Comparison of ENCODE assay signal across 16 cellular contexts in the genomic region with DNA sequence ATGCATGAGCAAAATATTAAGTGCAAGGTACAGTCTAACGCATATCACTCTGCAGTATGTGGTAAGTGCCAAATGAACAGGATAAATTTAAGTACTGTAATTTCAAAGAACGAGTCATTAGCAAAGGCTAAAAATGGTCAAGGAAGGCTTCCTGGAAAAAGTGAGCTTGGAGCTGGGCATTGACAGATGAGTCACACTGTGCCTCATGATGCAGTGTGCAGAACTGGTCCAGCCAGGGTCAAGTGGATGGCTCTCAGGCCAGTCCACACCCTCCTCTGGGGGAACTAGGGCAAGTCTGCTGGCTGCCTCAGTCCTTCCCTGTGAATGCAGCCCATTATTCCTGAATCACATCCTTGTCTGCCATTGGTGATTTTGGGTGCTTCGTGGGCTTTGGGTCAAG.
A peak's percentile ranks its signal among the peaks of the same experiment; 100 is the strongest.
DNase-seq lines count a peak whose midpoint lies in the region; ATAC-seq and TF ChIP-seq lines count a peak whose summit lies in the region.
"Had no signal": no experiment of that assay in that cellular context is flagged by ENCODE, and none has a peak within 500 bp of the region (broad histone marks: within the 10 kb centered on the region; RNA-seq: fewer than 3 reads in every experiment).

No MANE protein-coding gene starts in this region.

- H3K4me3 ChIP-seq in epithelial cell of esophagus (ENCODE audit: low read length) (no peak overlapping the region), lung (no peak overlapping the region)
- H3K4me3 ChIP-seq: BLaER1 had no signal

- H3K27me3 Mint-ChIP-seq in activated naive CD4-positive, alpha-beta T cell treated with anti-CD3 and anti-CD28 coated beads, Interleukin-2, amount 10 ng/mL, durations not matched to agents 7 days and 5 days: peaks cover 15% of the 10 kb centered on the region

- no peak overlapping the region for H3K27ac Mint-ChIP-seq in activated naive CD4-positive, alpha-beta T cell treated with anti-CD3 and anti-CD28 coated beads, Interleukin-2, amount 10 ng/mL, durations not matched to agents 7 days and 5 days
- H3K27ac Mint-ChIP-seq in activated naive CD4-positive, alpha-beta T cell treated with anti-CD3 and anti-CD28 coated beads, Interleukin-2, amount 50 U/mL, for 72 hours: no peak overlapping the region

- CTCF ChIA-PET in activated naive CD4-positive, alpha-beta T cell treated with anti-CD3 and anti-CD28 coated beads, Interleukin-2, amount 10 ng/mL, durations not matched to agents 7 days and 5 days (lab: Charles Lee): no interaction called here

- H3K36me3 ChIP-seq in lung (ENCODE audit: control insufficient read depth in 2 of 2, insufficient read depth in 2 of 2, low read length in 2 of 2): no peaks in the 10 kb centered on the region
- H3K36me3 ChIP-seq: BLaER1 had no signal

- no peaks in the 10 kb centered on the region for H3K36me3 Mint-ChIP-seq in activated naive CD4-positive, alpha-beta T cell treated with anti-CD3 and anti-CD28 coated beads, Interleukin-2, amount 10 ng/mL, durations not matched to agents 7 days and 5 days
- no peaks in the 10 kb centered on the region for H3K36me3 Mint-ChIP-seq in activated naive CD4-positive, alpha-beta T cell treated with anti-CD3 and anti-CD28 coated beads, Interleukin-2, amount 50 U/mL, for 72 hours

- WGBS in lung, 2 donors: 58 to 77% methylated on average over 3 of the region's 3 CpGs

- no peaks in the 10 kb centered on the region for H3K4me1 Mint-ChIP-seq in activated naive CD4-positive, alpha-beta T cell treated with anti-CD3 and anti-CD28 coated beads, Interleukin-2, amount 10 ng/mL, durations not matched to agents 7 days and 5 days

- H3K9me3 Mint-ChIP-seq in activated naive CD4-positive, alpha-beta T cell treated with anti-CD3 and anti-CD28 coated beads, Interleukin-2, amount 10 ng/mL, durations not matched to agents 7 days and 5 days: no peaks in the 10 kb centered on the region
- no peaks in the 10 kb centered on the region for H3K9me3 Mint-ChIP-seq in activated naive CD4-positive, alpha-beta T cell treated with anti-CD3 and anti-CD28 coated beads, Interleukin-2, amount 50 U/mL, for 72 hours

- DNase-seq in AG20443 (ENCODE audit: low spot score) (peak; percentile 29), HT1080 (ENCODE audit: low read depth) (peak; percentile 28), epithelial cell of esophagus (ENCODE audit: low read depth) (peak; percentile 62), lung (ENCODE audit: low spot score) (peak; percentile 79), NCI-H345 treated with DMSO at 0.1 percent for 48 hours (lab: John Stamatoyannopoulos, UW; ENCODE audit: unreplicated experiment) (no peak)
- DNase-seq in activated naive CD4-positive, alpha-beta T cell treated with anti-CD3 and anti-CD28 coated beads, Interleukin-2, amount 10 ng/mL, durations not matched to agents 7 days and 5 days: no peak
- no peak for DNase-seq in effector CD8-positive, alpha-beta T cell (lab: John Stamatoyannopoulos, UW)
- DNase-seq in activated naive CD4-positive, alpha-beta T cell treated with anti-CD3 and anti-CD28 coated beads, Interleukin-2, amount 50 U/mL, for 72 hours (ENCODE audit: low spot score in 2 of 2): no peak
- DNase-seq: activated CD4-positive, alpha-beta T cell treated with anti-CD3 and anti-CD28 coated beads, Interleukin-2, amount 50 U/mL, for 4 hours; activated naive CD4-positive, alpha-beta T cell; cerebellar nuclear complex; KG1; NCI-H2081 treated with DMSO at 0.1 percent for 48 hours; nucleus accumbens; T-helper 1 cell had no signal

- no peaks in the 10 kb centered on the region for H3K27me3 ChIP-seq in lung (ENCODE audit: control insufficient read depth, insufficient read depth)
- H3K27me3 ChIP-seq: BLaER1 had no signal

- no peak overlapping the region for H3K27ac ChIP-seq in lung (ENCODE audit: low read depth in 1 of 2, low read length in 1 of 2)
- H3K27ac ChIP-seq: BLaER1 had no signal

- no peak overlapping the region for H3K4me3 Mint-ChIP-seq in activated naive CD4-positive, alpha-beta T cell treated with anti-CD3 and anti-CD28 coated beads, Interleukin-2, amount 10 ng/mL, durations not matched to agents 7 days and 5 days

- H3K9me3 ChIP-seq in lung (ENCODE audit: control insufficient read depth in 2 of 2, insufficient read depth in 1 of 2, low read length in 1 of 2): no peaks in the 10 kb centered on the region
- H3K9me3 ChIP-seq: BLaER1 had no signal

- ATAC-seq in lung (ENCODE audit: insufficient read depth, low FRiP score): peak; percentile 85
- ATAC-seq in activated naive CD4-positive, alpha-beta T cell treated with anti-CD3 and anti-CD28 coated beads, Interleukin-2, amount 50 U/mL, for 72 hours: no peak

- H3K4me1 ChIP-seq in lung (ENCODE audit: control insufficient read depth in 2 of 2, insufficient read depth in 2 of 2, low read length in 2 of 2): peaks cover 0 to 2% of the 10 kb centered on the region in 2 donors
- H3K4me1 ChIP-seq: BLaER1 had no signal

- TF ChIP-seq CTCF in epithelial cell of esophagus (IDR thresholded peaks at IDR 0.05; ENCODE audit: insufficient read depth, low read depth, low read length, missing control alignments) (no peak), lung (IDR thresholded peaks at IDR 0.05; ENCODE audit: control extremely low read depth, extremely low read depth) (no peak)

Comparison
In these comparisons a context has a peak if more than half of its experiments do, and no peak if none do; other contexts are left out.
1. DNase-seq: peak in AG20443 (single experiment), HT1080 (single experiment), epithelial cell of esophagus (single experiment) and lung (single experiment); none in activated naive CD4-positive, alpha-beta T cell treated with anti-CD3 and anti-CD28 coated beads, Interleukin-2, amount 10 ng/mL, durations not matched to agents 7 days and 5 days (single experiment), effector CD8-positive, alpha-beta T cell (single experiment), NCI-H345 treated with DMSO at 0.1 percent for 48 hours (single experiment) and activated naive CD4-positive, alpha-beta T cell treated with anti-CD3 and anti-CD28 coated beads, Interleukin-2, amount 50 U/mL, for 72 hours (0 of 2).